ENCODE assay signal across 8 cellular contexts in the genomic region with DNA sequence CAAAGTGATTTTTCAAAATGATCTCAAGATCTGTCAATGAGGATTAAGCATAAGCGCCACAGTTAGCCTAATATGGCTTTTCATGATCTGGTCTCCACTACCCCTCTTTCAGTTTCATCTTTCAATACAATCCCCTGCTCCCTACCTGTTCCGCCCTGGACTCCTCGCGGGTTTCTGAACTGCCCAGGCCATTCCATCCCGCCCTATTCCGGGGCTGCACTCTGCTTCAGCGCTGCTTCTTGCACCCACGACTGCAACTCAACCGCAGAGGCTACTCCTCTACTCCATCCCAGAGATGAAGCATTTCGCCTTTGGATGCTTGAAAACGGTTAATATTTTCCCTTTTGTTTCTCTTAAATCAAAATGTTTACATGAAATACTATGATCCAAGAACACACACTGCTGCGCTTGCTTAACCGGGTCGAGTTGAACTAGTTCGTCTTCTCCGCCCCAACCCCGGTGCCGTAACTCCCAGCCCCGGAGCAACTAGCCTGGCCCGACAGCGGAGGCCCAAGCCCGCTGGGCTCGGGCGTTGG. TPM values are rescaled to one million over a fixed set of nuclear protein-coding genes. Genes with fewer than 3 reads are reported as not detected.
DNase-seq lines count a peak whose midpoint lies in the region; ATAC-seq and TF ChIP-seq lines count a peak whose summit lies in the region.

No MANE protein-coding gene starts in this region.

- peak overlapping the region; percentile 86 for H3K4me3 Mint-ChIP-seq in activated CD4-positive, alpha-beta memory T cell treated with anti-CD3 and anti-CD28 coated beads, Interleukin-2, amount 10 ng/mL, durations not matched to agents 7 days and 5 days

- peaks cover 40% of the 10 kb centered on the region for H3K79me2 ChIP-seq in KMS-11 (ENCODE audit: insufficient read depth, low read depth)

- H3K4me2 ChIP-seq in KMS-11, result peak overlapping the region; percentile 66

- POLR2A ChIA-PET in activated CD4-positive, alpha-beta memory T cell treated with anti-CD3 and anti-CD28 coated beads, Interleukin-2, amount 10 ng/mL, durations not matched to agents 7 days and 5 days (lab: Charles Lee), result interaction anchor here (0.7 to 1.8 kb wide), 12 partner anchors 9 to 298 kb away, joined by 3 to 17 read pairs (median 5); no protein-coding TSS in a partner anchor

- CTCF ChIA-PET in activated CD4-positive, alpha-beta memory T cell treated with anti-CD3 and anti-CD28 coated beads, Interleukin-2, amount 10 ng/mL, durations not matched to agents 7 days and 5 days (lab: Charles Lee), result interaction anchor here (1.3 to 2.6 kb wide), 2 partner anchors 10 to 15 kb away, joined by 3 to 11 read pairs; no protein-coding TSS in a partner anchor

- H3K9ac ChIP-seq in KMS-11, result peak overlapping the region; percentile 71

- H3K4me3 ChIP-seq in KMS-11 (IDR thresholded peaks at IDR 0.05; ENCODE audit: insufficient read depth, low read depth, low read length) (no peak overlapping the region), psoas muscle (peak overlapping the region; percentile 85)

- peak; percentile 20 for ATAC-seq in GM21529 (IDR thresholded peaks at IDR 0.05; ENCODE audit: unreplicated experiment)
- peak in 3 of 4 donors; percentile 15 to 37 (median 31) for ATAC-seq in psoas muscle

- DNase-seq in GM03348 (ENCODE audit: low spot score), result peak; percentile 43
- no peak for DNase-seq in activated CD4-positive, alpha-beta memory T cell treated with anti-CD3 and anti-CD28 coated beads, Interleukin-2, amount 10 ng/mL, durations not matched to agents 7 days and 5 days
- DNase-seq in head of caudate nucleus, result peak in 28 of 42 donors; percentile 9 to 60 (median 30)
- peak in 1 of 2 donors; percentile 49 for DNase-seq in psoas muscle
- DNase-seq in effector CD8-positive, alpha-beta T cell (lab: John Stamatoyannopoulos, UW), result no peak
- DNase-seq in COLO829 (ENCODE audit: low spot score), result no peak

- no peaks in the 10 kb centered on the region for H3K9me3 Mint-ChIP-seq in activated CD4-positive, alpha-beta memory T cell treated with anti-CD3 and anti-CD28 coated beads, Interleukin-2, amount 10 ng/mL, durations not matched to agents 7 days and 5 days

- 2 to 3% (median 2%) methylated on average over 24 of the region's 24 CpGs for WGBS in psoas muscle, 3 donors

- no peak for TF ChIP-seq CTCF in KMS-11 (conservative IDR thresholded peaks at IDR 0.05; ENCODE audit: low read depth, low read length)
- TF ChIP-seq CTCF in psoas muscle (IDR thresholded peaks at IDR 0.05), result no peak

- H3K27me3 ChIP-seq in KMS-11 (ENCODE audit: insufficient read depth, low read depth) (no peaks in the 10 kb centered on the region), psoas muscle (ENCODE audit: insufficient read depth in 3 of 3, low read length in 2 of 3) (no peaks in the 10 kb centered on the region)

- intact Hi-C loops in head of caudate nucleus (cut with DNase I), result loop anchor here (10.0 kb wide), 1 partner anchor 519 kb away; a partner anchor contains a TSS
- intact Hi-C loops in psoas muscle (cut with DNase I), result no loop called here

- H3K4me1 ChIP-seq in KMS-11 (ENCODE audit: low read depth, poor library complexity, severe bottlenecking), result peaks cover 45% of the 10 kb centered on the region
- H3K4me1 ChIP-seq in psoas muscle, result peaks cover 25% of the 10 kb centered on the region

- peak overlapping the region; percentile 80 for H3K27ac ChIP-seq in KMS-11
- H3K27ac ChIP-seq in psoas muscle, result peak overlapping the region; percentile 94

- H3K27ac Mint-ChIP-seq in activated CD4-positive, alpha-beta memory T cell treated with anti-CD3 and anti-CD28 coated beads, Interleukin-2, amount 10 ng/mL, durations not matched to agents 7 days and 5 days, result peak overlapping the region; percentile 98

- H3K9me3 ChIP-seq in psoas muscle, result no peaks in the 10 kb centered on the region

- H2AFZ ChIP-seq in KMS-11 (ENCODE audit: low read depth), result peak overlapping the region; percentile 94

- H3K27me3 Mint-ChIP-seq in activated CD4-positive, alpha-beta memory T cell treated with anti-CD3 and anti-CD28 coated beads, Interleukin-2, amount 10 ng/mL, durations not matched to agents 7 days and 5 days, result no peaks in the 10 kb centered on the region

- H3K36me3 Mint-ChIP-seq in activated CD4-positive, alpha-beta memory T cell treated with anti-CD3 and anti-CD28 coated beads, Interleukin-2, amount 10 ng/mL, durations not matched to agents 7 days and 5 days (ENCODE audit: low read depth), result peaks cover 50% of the 10 kb centered on the region

- H4K20me1 ChIP-seq in KMS-11 (ENCODE audit: insufficient read depth), result peaks cover 5% of the 10 kb centered on the region; the same call in 1 of the 2 replicates

- H3K36me3 ChIP-seq in KMS-11 (ENCODE audit: insufficient read depth) (no peaks in the 10 kb centered on the region), psoas muscle (ENCODE audit: insufficient read depth in 1 of 2, low read depth in 1 of 2) (no peaks in the 10 kb centered on the region)

- peaks cover 66% of the 10 kb centered on the region for H3K4me1 Mint-ChIP-seq in activated CD4-positive, alpha-beta memory T cell treated with anti-CD3 and anti-CD28 coated beads, Interleukin-2, amount 10 ng/mL, durations not matched to agents 7 days and 5 days

RNA-seq across cellular contexts. Expression of a gene that starts 0.7 kb away (rescaled TPM):
- total RNA-seq in activated CD4-positive, alpha-beta memory T cell treated with anti-CD3 and anti-CD28 coated beads, Interleukin-2, amount 10 ng/mL, durations not matched to agents 7 days and 5 days, result 10 to 100 TPM; 69.6 to 71.7 TPM
- total RNA-seq in psoas muscle, result 10 to 100 TPM; 12.4 to 20.4 (median 15.4) TPM
- polyA plus RNA-seq in psoas muscle, result 1 to 10 TPM; 2.3 to 8.2 (median 4.1) TPM

Comparison
In these comparisons a context has a peak if more than half of its experiments do, and no peak if none do; other contexts are left out.
1. DNase-seq: peak in GM03348 (single experiment) and head of caudate nucleus (28 of 42); none in activated CD4-positive, alpha-beta memory T cell treated with anti-CD3 and anti-CD28 coated beads, Interleukin-2, amount 10 ng/mL, durations not matched to agents 7 days and 5 days (single experiment), effector CD8-positive, alpha-beta T cell (single experiment) and COLO829 (single experiment).